In the genomic region with DNA sequence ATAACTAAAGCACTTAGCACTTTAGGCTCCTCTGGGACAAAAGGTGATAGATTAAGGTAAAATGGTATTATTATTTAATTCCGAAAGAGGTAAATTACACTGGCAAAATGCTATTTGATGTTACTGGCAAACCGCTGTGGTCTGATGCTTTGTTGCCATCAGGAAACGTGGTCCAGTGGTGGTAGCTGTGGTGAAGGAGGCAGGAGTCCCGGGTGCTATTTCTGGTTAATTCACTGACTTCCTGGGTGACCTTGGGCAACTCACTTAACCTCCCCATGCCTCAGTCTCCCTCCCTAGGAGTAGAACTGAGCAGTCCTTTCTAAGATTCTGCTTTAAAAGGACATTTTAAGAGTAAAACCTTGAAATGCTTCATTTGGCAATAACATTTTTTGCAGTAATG, we compare ENCODE assay signal across 9 cellular contexts.
"Had no signal": no experiment of that assay in that cellular context is flagged by ENCODE, and none has a peak within 500 bp of the region (broad histone marks: within the 10 kb centered on the region; RNA-seq: fewer than 3 reads in every experiment).

No MANE protein-coding gene starts in this region.

- H3K9ac ChIP-seq: GM23248 had no signal

- H3K27ac ChIP-seq: GM23248 had no signal

- H3K4me3 ChIP-seq: GM23248, HAP-1, K562 had no signal

- DNase-seq: GM23248, GOT3, H7, HFFc6, IMR-90, KG1 had no signal

- H3K9me3 ChIP-seq: HAP-1 had no signal

- ATAC-seq: HCT116, K562 had no signal

- H3K36me3 ChIP-seq: HAP-1 had no signal

- H3K4me1 ChIP-seq: HAP-1 had no signal

- H2AFZ ChIP-seq: GM23248 had no signal
